In the genomic region with DNA sequence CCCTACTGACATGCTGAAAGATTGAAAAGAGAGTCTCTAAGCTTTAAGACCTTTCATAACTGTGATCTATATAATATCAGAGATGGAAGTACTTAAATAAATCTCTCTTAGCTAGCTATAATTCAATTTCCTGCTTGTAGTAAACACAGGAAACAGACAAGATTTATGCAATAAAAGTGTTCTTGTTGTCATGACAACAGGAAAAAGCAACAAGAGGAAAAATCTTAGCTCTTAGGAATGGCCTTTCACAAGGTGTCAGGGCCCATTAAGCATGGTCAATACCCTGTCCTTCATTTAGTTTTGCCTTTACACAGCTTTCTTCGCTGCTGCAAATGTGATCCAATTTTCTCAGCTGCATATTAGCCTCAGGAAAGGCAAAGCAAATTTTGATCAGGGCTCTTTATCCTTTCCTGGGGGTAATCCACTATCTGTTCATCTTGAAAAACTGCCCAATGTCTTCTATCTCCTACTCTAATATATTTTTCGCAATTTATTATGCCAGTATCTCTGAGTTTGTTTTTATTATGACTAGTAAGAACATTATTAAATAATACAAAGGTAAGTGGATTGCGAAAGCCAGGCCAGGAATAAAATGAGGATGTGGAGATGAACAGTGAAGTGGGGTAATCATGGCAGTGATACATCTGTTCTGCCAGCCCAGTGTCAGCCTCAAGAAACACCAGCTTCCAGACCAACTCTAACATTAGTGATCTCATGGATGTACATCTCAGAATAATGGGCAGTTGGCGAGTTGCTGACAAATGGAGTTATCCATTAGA, we compare ENCODE assay signal across 1 cellular context.
TF ChIP-seq lines count a peak whose summit lies in the region.

No MANE protein-coding gene starts in this region.

TF ChIP-seq in GM12878, 131 proteins besides CTCF, POLR2A, EP300 and RAD21 (continued from another document):
- TF ChIP-seq, protein P1, sequence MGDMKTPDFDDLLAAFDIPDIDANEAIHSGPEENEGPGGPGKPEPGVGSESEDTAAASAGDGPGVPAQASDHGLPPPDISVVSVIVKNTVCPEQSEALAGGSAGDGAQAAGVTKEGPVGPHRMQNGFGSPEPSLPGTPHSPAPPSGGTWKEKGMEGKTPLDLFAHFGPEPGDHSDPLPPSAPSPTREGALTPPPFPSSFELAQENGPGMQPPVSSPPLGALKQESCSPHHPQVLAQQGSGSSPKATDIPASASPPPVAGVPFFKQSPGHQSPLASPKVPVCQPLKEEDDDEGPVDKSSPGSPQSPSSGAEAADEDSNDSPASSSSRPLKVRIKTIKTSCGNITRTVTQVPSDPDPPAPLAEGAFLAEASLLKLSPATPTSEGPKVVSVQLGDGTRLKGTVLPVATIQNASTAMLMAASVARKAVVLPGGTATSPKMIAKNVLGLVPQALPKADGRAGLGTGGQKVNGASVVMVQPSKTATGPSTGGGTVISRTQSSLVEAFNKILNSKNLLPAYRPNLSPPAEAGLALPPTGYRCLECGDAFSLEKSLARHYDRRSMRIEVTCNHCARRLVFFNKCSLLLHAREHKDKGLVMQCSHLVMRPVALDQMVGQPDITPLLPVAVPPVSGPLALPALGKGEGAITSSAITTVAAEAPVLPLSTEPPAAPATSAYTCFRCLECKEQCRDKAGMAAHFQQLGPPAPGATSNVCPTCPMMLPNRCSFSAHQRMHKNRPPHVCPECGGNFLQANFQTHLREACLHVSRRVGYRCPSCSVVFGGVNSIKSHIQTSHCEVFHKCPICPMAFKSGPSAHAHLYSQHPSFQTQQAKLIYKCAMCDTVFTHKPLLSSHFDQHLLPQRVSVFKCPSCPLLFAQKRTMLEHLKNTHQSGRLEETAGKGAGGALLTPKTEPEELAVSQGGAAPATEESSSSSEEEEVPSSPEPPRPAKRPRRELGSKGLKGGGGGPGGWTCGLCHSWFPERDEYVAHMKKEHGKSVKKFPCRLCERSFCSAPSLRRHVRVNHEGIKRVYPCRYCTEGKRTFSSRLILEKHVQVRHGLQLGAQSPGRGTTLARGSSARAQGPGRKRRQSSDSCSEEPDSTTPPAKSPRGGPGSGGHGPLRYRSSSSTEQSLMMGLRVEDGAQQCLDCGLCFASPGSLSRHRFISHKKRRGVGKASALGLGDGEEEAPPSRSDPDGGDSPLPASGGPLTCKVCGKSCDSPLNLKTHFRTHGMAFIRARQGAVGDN (IDR thresholded peaks at IDR 0.05): no peak
